ENCODE assay signal across 19 cellular contexts in genomic region chr17:6147054-6147453, GRCh38.
DNase-seq lines count a peak whose midpoint lies in the region; FAIRE-seq and TF ChIP-seq lines count a peak whose summit lies in the region.
"Had no signal": no experiment of that assay in that cellular context is flagged by ENCODE, and none has a peak within 500 bp of the region (broad histone marks: within the 10 kb centered on the region; RNA-seq: fewer than 3 reads in every experiment).

No MANE protein-coding gene starts in this region.

- no peak for TF ChIP-seq EP300 in H1 (IDR thresholded peaks at IDR 0.05; ENCODE audit: borderline replicate concordance in 1 of 2, low read depth in 2 of 2, low read length in 2 of 2)
- no peak for TF ChIP-seq EP300 in neural cell (conservative IDR thresholded peaks at IDR 0.05; ENCODE audit: poor library complexity, severe bottlenecking)
- no peak for TF ChIP-seq EP300 in suprapubic skin (IDR thresholded peaks at IDR 0.05)

- no peaks in the 10 kb centered on the region for H3F3A ChIP-seq in neural cell (ENCODE audit: insufficient read depth, low read length, poor library complexity, severe bottlenecking)

- H3K4me3 ChIP-seq in A673 (ENCODE audit: low read depth, low read length, poor library complexity, severe bottlenecking) (no peak overlapping the region), HEK293 (ENCODE audit: low read depth, low read length) (no peak overlapping the region), H1 (ENCODE audit: extremely low read depth in 1 of 4, insufficient read depth in 2 of 4, low read depth in 3 of 4, low read length in 4 of 4) (no peak overlapping the region), neural cell (ENCODE audit: low read length) (no peak overlapping the region), suprapubic skin (no peak overlapping the region), osteoblast (ENCODE audit: insufficient read depth, low read length) (no peak overlapping the region)
- H3K4me3 ChIP-seq: GM23338 had no signal

- no peak overlapping the region for H4K91ac ChIP-seq in H1 (replicated peaks; ENCODE audit: insufficient read length, low read length)

- no peak overlapping the region for H4K8ac ChIP-seq in H1 (ENCODE audit: extremely low read depth, insufficient read depth, low read length)

- no peak for TF ChIP-seq POLR2A in H1 (IDR thresholded peaks at IDR 0.05; ENCODE audit: control extremely low read depth in 1 of 2, low read depth in 2 of 2, low read length in 2 of 2)
- TF ChIP-seq POLR2A in suprapubic skin (IDR thresholded peaks at IDR 0.05): no peak

- no peak for TF ChIP-seq CTCF in A673 (conservative IDR thresholded peaks at IDR 0.05; ENCODE audit: low read depth, low read length)
- no peak for TF ChIP-seq CTCF in HEK293 (tag by site-specific recombination; IDR thresholded peaks at IDR 0.05)
- no peak for TF ChIP-seq CTCF in H1 (IDR thresholded peaks at IDR 0.05; ENCODE audit: control extremely low read depth in 1 of 3, insufficient read depth in 1 of 3, low read depth in 1 of 3, low read length in 3 of 3)
- TF ChIP-seq CTCF in neural cell (IDR thresholded peaks at IDR 0.05; ENCODE audit: poor library complexity, severe bottlenecking): no peak
- no peak for TF ChIP-seq CTCF in suprapubic skin (IDR thresholded peaks at IDR 0.05)
- no peak for TF ChIP-seq CTCF in osteoblast (IDR thresholded peaks at IDR 0.05; ENCODE audit: extremely low read depth, low read depth, low read length)
- TF ChIP-seq CTCF in glutamatergic neuron (IDR thresholded peaks at IDR 0.05; ENCODE audit: partially characterized antibody, unreplicated experiment): no peak

- no peaks in the 10 kb centered on the region for H3K79me1 ChIP-seq in H1 (ENCODE audit: low read depth, low read length)

- DNase-seq in A673 (ENCODE audit: low spot score) (peak; percentile 80), H1 (ENCODE audit: low read depth in 1 of 2, low spot score in 2 of 2) (no peak), suprapubic skin (ENCODE audit: low spot score in 2 of 2) (no peak), osteoblast (ENCODE audit: insufficient read length, low spot score, missing footprints) (no peak), glutamatergic neuron (no peak)
- DNase-seq: AML-193; Caco-2; CD4-positive, alpha-beta T cell; H7; IMR-90 had no signal

- H3K27me3 ChIP-seq in A673 (replicated peaks; ENCODE audit: insufficient read depth, low read depth, low read length, poor library complexity) (peaks cover 36% of the 10 kb centered on the region), H1 (replicated peaks in 1 of 4; ENCODE audit: control insufficient read depth in 3 of 4, extremely low read depth in 1 of 4, insufficient read depth in 3 of 4, low read length in 3 of 4) (peaks cover 0 to 1% (median 0%) of the 10 kb centered on the region in 4 experiments; a peak in 1 of 7 replicates), neural cell (ENCODE audit: insufficient read depth, low read depth, low read length) (no peaks in the 10 kb centered on the region), suprapubic skin (peaks cover 8% of the 10 kb centered on the region), osteoblast (ENCODE audit: insufficient read depth, low read length) (no peaks in the 10 kb centered on the region)

- FAIRE-seq in H1 (lab: Jason Lieb, UNC): no peak
- FAIRE-seq: A204.1, D721Med, G401.6, GM12891, HTR-8/SVneo had no signal

- H3K27ac ChIP-seq in A673 (ENCODE audit: low read depth, low read length, poor library complexity, severe bottlenecking) (no peak overlapping the region), HEK293 (ENCODE audit: extremely low read depth, low read depth, low read length) (no peak overlapping the region), H1 (ENCODE audit: low read depth, low read length) (no peak overlapping the region), neural cell (ENCODE audit: low read length) (no peak overlapping the region), suprapubic skin (no peak overlapping the region), osteoblast (ENCODE audit: low read depth, low read length) (no peak overlapping the region)
- H3K27ac ChIP-seq: C4-2B had no signal

- H3K9ac ChIP-seq in H1 (replicated peaks in 1 of 4; ENCODE audit: extremely low read depth in 1 of 4, low read depth in 3 of 4, low read length in 3 of 4) (no peak overlapping the region), neural cell (ENCODE audit: low read length) (no peak overlapping the region)

- H3K27ac Mint-ChIP-seq in glutamatergic neuron (ENCODE audit: unreplicated experiment): no peak overlapping the region
- H3K27ac Mint-ChIP-seq: CD4-positive, alpha-beta T cell; GM23338 had no signal

- H3K4me1 ChIP-seq in A673 (ENCODE audit: insufficient read depth, low read length, poor library complexity, severe bottlenecking) (no peaks in the 10 kb centered on the region), HEK293 (ENCODE audit: control insufficient read depth, insufficient read depth, low read length) (no peaks in the 10 kb centered on the region), H1 (replicated peaks in 1 of 4; ENCODE audit: control insufficient read depth in 3 of 4, insufficient read depth in 4 of 4, low read length in 3 of 4) (no peaks in the 10 kb centered on the region), suprapubic skin (no peaks in the 10 kb centered on the region), osteoblast (ENCODE audit: insufficient read depth, low read length) (no peaks in the 10 kb centered on the region)
- H3K4me1 ChIP-seq: Caco-2 had no signal

- H3K36me3 ChIP-seq in A673 (ENCODE audit: insufficient read depth, low read length, poor library complexity, severe bottlenecking): no peaks in the 10 kb centered on the region
- H3K36me3 ChIP-seq in HEK293 (ENCODE audit: control insufficient read depth in 2 of 2, insufficient read depth in 1 of 2, low read length in 2 of 2): no peaks in the 10 kb centered on the region
- no peaks in the 10 kb centered on the region for H3K36me3 ChIP-seq in H1 (ENCODE audit: control insufficient read depth in 2 of 4, insufficient read depth in 4 of 4, low read length in 3 of 4)
- H3K36me3 ChIP-seq in neural cell (ENCODE audit: insufficient read depth, low read length): no peaks in the 10 kb centered on the region
- H3K36me3 ChIP-seq in suprapubic skin: no peaks in the 10 kb centered on the region
- H3K36me3 ChIP-seq in osteoblast (ENCODE audit: insufficient read depth, low read length): no peaks in the 10 kb centered on the region

- intact Hi-C loops in A673 (cut with micrococcal nuclease; ENCODE audit: unreplicated experiment): no loop called here

- POLR2A ChIA-PET in A673 (lab: Charles Lee; ENCODE audit: low non-redundant PET) (interaction anchor here (1.2 kb wide), 1 partner anchor 217 kb away, joined by 3 read pairs; no protein-coding TSS in a partner anchor), HEK293 (lab: Yijun Ruan, JAX) (no interaction called here), H1 (lab: Charles Lee; ENCODE audit: partially characterized antibody) (no interaction called here)

- no peak overlapping the region for H3K23ac ChIP-seq in H1 (ENCODE audit: insufficient read length)

- H2BK20ac ChIP-seq in H1 (ENCODE audit: low read length): peak overlapping the region; percentile 1; the same call in 1 of the 2 replicates

- 77% methylated on average over 6 of the region's 6 CpGs; no CpG with 5 or more reads in 1 of the 2 experiments for WGBS in H1 (ENCODE audit: extremely low coverage in 1 of 2, insufficient coverage in 1 of 2, insufficient read length in 1 of 2, insufficient replicate concordance in 2 of 2, low coverage in 1 of 2, low lambda C conversion rate in 2 of 2, missing lambda C conversion rate in 1 of 2), 2 experiments
- 70% methylated on average over 6 of the region's 6 CpGs for WGBS in suprapubic skin

- H2BK5ac ChIP-seq in H1 (ENCODE audit: low read depth, low read length): no peak overlapping the region

- no peak overlapping the region for H3K18ac ChIP-seq in H1 (ENCODE audit: extremely low read depth, low read length)

- TF ChIP-seq RAD21 in H1 (IDR thresholded peaks at IDR 0.05 in 1 of 2, conservative IDR thresholded peaks at IDR 0.05 in 1 of 2; ENCODE audit: low read depth in 2 of 2, low read length in 2 of 2) (no peak), neural cell (conservative IDR thresholded peaks at IDR 0.05) (no peak)

- H3K79me2 ChIP-seq in H1 (ENCODE audit: control insufficient read depth in 1 of 2, insufficient read depth in 2 of 2, low read length in 2 of 2) (no peaks in the 10 kb centered on the region), neural cell (replicated peaks; ENCODE audit: insufficient read depth, low read length) (no peaks in the 10 kb centered on the region), osteoblast (ENCODE audit: insufficient read depth, low read length) (no peaks in the 10 kb centered on the region)

- H2AFZ ChIP-seq in H1 (ENCODE audit: low read length): no peak overlapping the region
- H2AFZ ChIP-seq in neural cell (ENCODE audit: low read depth, low read length): no peak overlapping the region
- H2AFZ ChIP-seq in osteoblast (ENCODE audit: low read length): no peak overlapping the region
- H2AFZ ChIP-seq: GM23338 had no signal

- no peak overlapping the region for H2BK12ac ChIP-seq in H1 (ENCODE audit: low read depth, low read length)

- H3K36me3 Mint-ChIP-seq in glutamatergic neuron (ENCODE audit: unreplicated experiment): peaks cover 11% of the 10 kb centered on the region

- no peaks in the 10 kb centered on the region for H3K27me3 Mint-ChIP-seq in glutamatergic neuron (ENCODE audit: unreplicated experiment)

- no peak overlapping the region for H3K4ac ChIP-seq in H1 (replicated peaks; ENCODE audit: insufficient read length, low read depth, low read length)

- CTCF ChIA-PET in A673 (lab: Charles Lee) (no interaction called here), HEK293 (lab: Yijun Ruan, JAX) (interaction anchor here (0.6 kb wide), 1 partner anchor 1663 kb away, joined by 4 read pairs; no protein-coding TSS in a partner anchor), H1 (lab: Charles Lee; ENCODE audit: partially characterized antibody) (interaction anchor here (1.0 kb wide), 1 partner anchor 139 kb away, joined by 3 read pairs; no protein-coding TSS in a partner anchor)

- H3K56ac ChIP-seq in H1 (replicated peaks; ENCODE audit: insufficient read length, low read depth, low read length): no peak overlapping the region

- no peak overlapping the region for H4K5ac ChIP-seq in H1 (ENCODE audit: insufficient read length, low read depth, low read length)

- BruUV-seq in A673 (replicated peaks; lab: Mats Ljungman, UMichigan): no TSS peak

- H3K4me3 Mint-ChIP-seq in glutamatergic neuron (ENCODE audit: unreplicated experiment): no peak overlapping the region
- H3K4me3 Mint-ChIP-seq: CD4-positive, alpha-beta T cell; GM23338 had no signal

- H3K9me2 ChIP-seq in neural cell (ENCODE audit: insufficient read depth, low read length): no peaks in the 10 kb centered on the region

- no peaks in the 10 kb centered on the region for H3K9me3 ChIP-seq in A673 (ENCODE audit: low read depth, low read length, poor library complexity, severe bottlenecking)
- no peaks in the 10 kb centered on the region for H3K9me3 ChIP-seq in HEK293 (ENCODE audit: control insufficient read depth, insufficient read depth, low read depth, low read length)
- peaks cover 2 to 6% of the 10 kb centered on the region in 2 experiments; a peak in 2 of 4 replicates for H3K9me3 ChIP-seq in H1 (ENCODE audit: insufficient read depth in 2 of 2, low read depth in 1 of 2, low read length in 1 of 2)
- no peaks in the 10 kb centered on the region for H3K9me3 ChIP-seq in neural cell (ENCODE audit: low read length)
- no peaks in the 10 kb centered on the region for H3K9me3 ChIP-seq in suprapubic skin
- H3K9me3 ChIP-seq in osteoblast (ENCODE audit: low read depth, low read length): no peaks in the 10 kb centered on the region
- H3K9me3 ChIP-seq: Caco-2 had no signal

- H3K4me2 ChIP-seq in H1 (ENCODE audit: insufficient read depth in 1 of 2, low read depth in 2 of 2, low read length in 2 of 2) (no peak overlapping the region), neural cell (ENCODE audit: low read length) (no peak overlapping the region), osteoblast (ENCODE audit: insufficient read depth, low read length) (no peak overlapping the region)
- H3K4me2 ChIP-seq: GM23338 had no signal

- H2BK15ac ChIP-seq in H1 (ENCODE audit: low read length): 0 out of 2 replicates have a peak overlapping the region, but pooled peaks have one; percentile 46

- peaks cover 4% of the 10 kb centered on the region for H3K9me3 Mint-ChIP-seq in glutamatergic neuron (ENCODE audit: unreplicated experiment)
- H3K9me3 Mint-ChIP-seq: CD4-positive, alpha-beta T cell had no signal

- no peak overlapping the region for H2BK120ac ChIP-seq in H1 (replicated peaks; ENCODE audit: low read depth, low read length)

- H3K14ac ChIP-seq in H1 (ENCODE audit: insufficient read length): no peak overlapping the region

- H4K20me1 ChIP-seq in H1 (replicated peaks in 1 of 2; ENCODE audit: control insufficient read depth in 1 of 2, insufficient read depth in 2 of 2, low read length in 2 of 2): no peaks in the 10 kb centered on the region
- no peaks in the 10 kb centered on the region for H4K20me1 ChIP-seq in neural cell (ENCODE audit: insufficient read depth)
- no peaks in the 10 kb centered on the region for H4K20me1 ChIP-seq in osteoblast (ENCODE audit: insufficient read depth, low read length)

- H3K23me2 ChIP-seq in H1 (ENCODE audit: low read depth, low read length): no peaks in the 10 kb centered on the region

- H2AK5ac ChIP-seq in H1 (ENCODE audit: low read depth, low read length): peak overlapping the region; percentile 28; the same call in 1 of the 2 replicates

- no peaks in the 10 kb centered on the region for H3K4me1 Mint-ChIP-seq in glutamatergic neuron (ENCODE audit: low read depth, unreplicated experiment)
